Comparison of ENCODE assay signal across 8 cellular contexts in genomic region chrX:65985922-65986588, GRCh38. TPM values are rescaled to one million over a fixed set of nuclear protein-coding genes. Genes with fewer than 3 reads are reported as not detected.
DNase-seq lines count a peak whose midpoint lies in the region; ATAC-seq lines count a peak whose summit lies in the region.

No MANE protein-coding gene starts in this region.

- no peaks in the 10 kb centered on the region for H3K79me1 ChIP-seq in mesenchymal stem cell (replicated peaks; ENCODE audit: low read length, poor library complexity, severe bottlenecking)

- no peaks in the 10 kb centered on the region for H3K36me3 ChIP-seq in mesenchymal stem cell (ENCODE audit: control insufficient read depth in 1 of 2, insufficient read depth in 2 of 2, low read depth in 1 of 2, low read length in 2 of 2)

- peaks cover 15% of the 10 kb centered on the region for H3K4me1 Mint-ChIP-seq in stimulated activated effector memory CD8-positive, alpha-beta T cell treated with anti-CD3 and anti-CD28 coated beads, Interleukin-12 subunit alpha, Interleukin-12 subunit beta, amount 100 ng/mL, for 72 hours

- H4K8ac ChIP-seq in mesenchymal stem cell (ENCODE audit: low read length) = no peak overlapping the region

- H3K4me2 ChIP-seq in mesenchymal stem cell (ENCODE audit: low read length, poor library complexity, severe bottlenecking) = no peak overlapping the region

- no peak overlapping the region for H2BK15ac ChIP-seq in mesenchymal stem cell (ENCODE audit: low read depth, poor library complexity, severe bottlenecking)

- H3K9me3 ChIP-seq in mesenchymal stem cell (ENCODE audit: control insufficient read depth, low read length) = no peaks in the 10 kb centered on the region

- no peak overlapping the region for H3K23ac ChIP-seq in mesenchymal stem cell (ENCODE audit: low read length in 2 of 2)

- H3K36me3 Mint-ChIP-seq in stimulated activated effector memory CD8-positive, alpha-beta T cell treated with anti-CD3 and anti-CD28 coated beads, Interleukin-12 subunit alpha, Interleukin-12 subunit beta, amount 100 ng/mL, for 72 hours = no peaks in the 10 kb centered on the region

- peak; percentile 71 for ATAC-seq in HG02588 (IDR thresholded peaks at IDR 0.05; ENCODE audit: unreplicated experiment)
- ATAC-seq in stimulated activated effector memory CD8-positive, alpha-beta T cell treated with anti-CD3 and anti-CD28 coated beads, Interleukin-12 subunit alpha, Interleukin-12 subunit beta, amount 100 ng/mL, for 72 hours = peak; percentile 100

- H2BK12ac ChIP-seq in mesenchymal stem cell (ENCODE audit: low read length in 2 of 2) = no peak overlapping the region

- no peaks in the 10 kb centered on the region for H3K9me3 Mint-ChIP-seq in stimulated activated effector memory CD8-positive, alpha-beta T cell treated with anti-CD3 and anti-CD28 coated beads, Interleukin-12 subunit alpha, Interleukin-12 subunit beta, amount 100 ng/mL, for 72 hours

- no peak overlapping the region for H3K9ac ChIP-seq in mesenchymal stem cell (ENCODE audit: low read length)

- H3K27me3 ChIP-seq in mesenchymal stem cell (ENCODE audit: control insufficient read depth in 1 of 2, insufficient read depth in 1 of 2, low read length in 2 of 2) = peaks cover 0 to 14% of the 10 kb centered on the region in 2 experiments

- no peak overlapping the region for H3K4me3 ChIP-seq in mesenchymal stem cell (ENCODE audit: insufficient read depth in 1 of 2, low read depth in 1 of 2, low read length in 2 of 2)

- peak overlapping the region; percentile 91 for H3K27ac Mint-ChIP-seq in stimulated activated effector memory CD8-positive, alpha-beta T cell treated with anti-CD3 and anti-CD28 coated beads, Interleukin-12 subunit alpha, Interleukin-12 subunit beta, amount 100 ng/mL, for 72 hours

- H3K27ac ChIP-seq in mesenchymal stem cell (ENCODE audit: low read length, poor library complexity, severe bottlenecking) = no peak overlapping the region

- DNase-seq in NCI-H146 (lab: John Stamatoyannopoulos, UW) = peak; percentile 14
- no peak for DNase-seq in NCI-H146 treated with DMSO at 0.1 percent for 48 hours (lab: John Stamatoyannopoulos, UW; ENCODE audit: unreplicated experiment)
- peak; percentile 33 for DNase-seq in NCI-H1694 (lab: John Stamatoyannopoulos, UW)
- DNase-seq in activated CD4-positive, alpha-beta T cell treated with anti-CD3 and anti-CD28 coated beads for 4 hours = peak; percentile 64 to 67
- DNase-seq in dedifferentiated amniotic fluid mesenchymal stem cell (ENCODE audit: extremely low spot score) = peak; percentile 24
- DNase-seq in mesenchymal stem cell = peak; percentile 57
- peak; percentile 2 to 59 for DNase-seq in stimulated activated effector memory CD8-positive, alpha-beta T cell treated with anti-CD3 and anti-CD28 coated beads, Interleukin-12 subunit alpha, Interleukin-12 subunit beta, amount 100 ng/mL, for 72 hours (ENCODE audit: low spot score in 2 of 2)

- no peak overlapping the region for H3K4ac ChIP-seq in mesenchymal stem cell (ENCODE audit: low read depth in 1 of 2, low read length in 2 of 2)

- no peaks in the 10 kb centered on the region for H3K4me1 ChIP-seq in mesenchymal stem cell (ENCODE audit: control insufficient read depth, insufficient read depth, low read depth, low read length)

- no peak overlapping the region for H3K14ac ChIP-seq in mesenchymal stem cell (ENCODE audit: low read length in 2 of 2)

- no peak overlapping the region for H2AFZ ChIP-seq in mesenchymal stem cell (ENCODE audit: low read depth, low read length)

- no peak overlapping the region for H3K4me3 Mint-ChIP-seq in stimulated activated effector memory CD8-positive, alpha-beta T cell treated with anti-CD3 and anti-CD28 coated beads, Interleukin-12 subunit alpha, Interleukin-12 subunit beta, amount 100 ng/mL, for 72 hours

- H2BK120ac ChIP-seq in mesenchymal stem cell (ENCODE audit: low read depth, low read length) = no peak overlapping the region

- H3K18ac ChIP-seq in mesenchymal stem cell (ENCODE audit: low read depth in 1 of 2, low read length in 2 of 2) = no peak overlapping the region

- no peak overlapping the region for H4K91ac ChIP-seq in mesenchymal stem cell (ENCODE audit: low read length)

- no peak overlapping the region for H2BK5ac ChIP-seq in mesenchymal stem cell (ENCODE audit: low read depth, low read length, poor library complexity, severe bottlenecking)

- no peak overlapping the region for H2AK5ac ChIP-seq in mesenchymal stem cell (ENCODE audit: low read length, severe bottlenecking)

- WGBS in mesenchymal stem cell = 48% methylated on average over 2 of the region's 5 CpGs

RNA-seq across cellular contexts. Expression of gene VSIG4, which starts 53.8 kb away (rescaled TPM):
- not detected for polyA plus RNA-seq in mesenchymal stem cell (2013, experiment 1 of 2)
- not detected for polyA plus RNA-seq in mesenchymal stem cell (2013, experiment 2 of 2)
